1 cellular context compared by ENCODE assay signal in genomic region chr17:45063198-45063597, GRCh38.
TF ChIP-seq lines count a peak whose summit lies in the region.

No MANE protein-coding gene starts in this region.

TF ChIP-seq in K562, 482 proteins besides CTCF, POLR2A, EP300 and RAD21 (continued from another document and continues in another):
- TF ChIP-seq ZNF592 (IDR thresholded peaks at IDR 0.05) (0 out of 2 replicates have a peak, but pooled peaks have one; percentile 28), BRD9 (IDR thresholded peaks at IDR 0.05; ENCODE audit: low read depth, partially characterized antibody) (no peak), SPI1 (IDR thresholded peaks at IDR 0.05; ENCODE audit: borderline replicate concordance, low read depth, low read length) (peak; percentile 95), ZZZ3 (IDR thresholded peaks at IDR 0.05) (no peak), ZNF316 (IDR thresholded peaks at IDR 0.05) (peak; percentile 55), ATF7 (IDR thresholded peaks at IDR 0.05) (no peak), PRDM10 (IDR thresholded peaks at IDR 0.05; ENCODE audit: partially characterized antibody) (peak; percentile 38), ZBTB2 (IDR thresholded peaks at IDR 0.05) (peak; percentile 4; the same call in 1 of the 2 replicates), ZNF318 (IDR thresholded peaks at IDR 0.05; ENCODE audit: borderline replicate concordance in 1 of 2, low read depth in 1 of 2) (0 out of 4 replicates have a peak, but pooled peaks of 1 of the 2 experiments have one; percentile 24), THRAP3 (IDR thresholded peaks at IDR 0.05; ENCODE audit: borderline replicate concordance) (no peak), LEF1 (IDR thresholded peaks at IDR 0.05) (peak; percentile 63; the same call in 1 of the 2 replicates), C11orf30 (IDR thresholded peaks at IDR 0.05; ENCODE audit: low read depth) (peak; percentile 70), ZNF780A (CRISPR knock-in tag; IDR thresholded peaks at IDR 0.05) (no peak), ZNF696 (CRISPR knock-in tag; conservative IDR thresholded peaks at IDR 0.05) (no peak), CHD7 (IDR thresholded peaks at IDR 0.05; ENCODE audit: low read depth, low read length) (no peak), TFAM (CRISPR knock-in tag; conservative IDR thresholded peaks at IDR 0.05) (no peak), EP400 (IDR thresholded peaks at IDR 0.05) (peak; percentile 66), NFE2 (IDR thresholded peaks at IDR 0.05; ENCODE audit: low read depth) (peak; percentile 63), TCF7L2 (IDR thresholded peaks at IDR 0.05; ENCODE audit: low read depth, low read length) (no peak)
